Comparison of ENCODE assay signal across 1 cellular context in the genomic region with DNA sequence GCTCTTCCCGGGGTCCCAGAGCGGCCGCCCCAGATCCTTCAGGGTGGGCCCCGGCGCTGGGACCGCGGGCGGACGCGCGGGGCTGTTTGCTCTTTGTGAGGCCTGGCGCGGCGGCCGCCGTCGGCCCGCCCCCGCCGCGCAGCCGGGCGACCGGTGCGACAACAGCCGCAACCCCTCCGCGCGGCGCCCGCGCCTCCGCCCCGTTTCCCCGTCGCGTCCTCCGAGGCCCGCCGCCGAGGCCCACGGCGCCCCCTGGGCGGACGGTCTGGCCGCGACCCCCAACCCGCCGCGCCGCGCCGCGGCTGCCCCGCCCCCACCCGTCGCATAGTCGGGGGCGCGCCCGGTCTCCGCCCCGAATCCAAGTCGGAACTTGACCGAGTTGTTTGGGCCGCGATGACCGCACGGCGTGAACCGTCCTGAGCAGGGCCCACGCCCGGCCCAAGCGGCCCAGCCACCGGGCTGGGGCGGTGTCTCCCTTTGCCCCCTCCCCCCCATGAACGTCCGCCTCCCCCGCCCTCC.
A peak's percentile ranks its signal among the peaks of the same experiment; 100 is the strongest.
TF ChIP-seq lines count a peak whose summit lies in the region.

No MANE protein-coding gene starts in this region.

TF ChIP-seq in HEK293, 187 proteins besides CTCF, POLR2A, EP300 and RAD21 (continued from another document):
- TF ChIP-seq, protein P1, sequence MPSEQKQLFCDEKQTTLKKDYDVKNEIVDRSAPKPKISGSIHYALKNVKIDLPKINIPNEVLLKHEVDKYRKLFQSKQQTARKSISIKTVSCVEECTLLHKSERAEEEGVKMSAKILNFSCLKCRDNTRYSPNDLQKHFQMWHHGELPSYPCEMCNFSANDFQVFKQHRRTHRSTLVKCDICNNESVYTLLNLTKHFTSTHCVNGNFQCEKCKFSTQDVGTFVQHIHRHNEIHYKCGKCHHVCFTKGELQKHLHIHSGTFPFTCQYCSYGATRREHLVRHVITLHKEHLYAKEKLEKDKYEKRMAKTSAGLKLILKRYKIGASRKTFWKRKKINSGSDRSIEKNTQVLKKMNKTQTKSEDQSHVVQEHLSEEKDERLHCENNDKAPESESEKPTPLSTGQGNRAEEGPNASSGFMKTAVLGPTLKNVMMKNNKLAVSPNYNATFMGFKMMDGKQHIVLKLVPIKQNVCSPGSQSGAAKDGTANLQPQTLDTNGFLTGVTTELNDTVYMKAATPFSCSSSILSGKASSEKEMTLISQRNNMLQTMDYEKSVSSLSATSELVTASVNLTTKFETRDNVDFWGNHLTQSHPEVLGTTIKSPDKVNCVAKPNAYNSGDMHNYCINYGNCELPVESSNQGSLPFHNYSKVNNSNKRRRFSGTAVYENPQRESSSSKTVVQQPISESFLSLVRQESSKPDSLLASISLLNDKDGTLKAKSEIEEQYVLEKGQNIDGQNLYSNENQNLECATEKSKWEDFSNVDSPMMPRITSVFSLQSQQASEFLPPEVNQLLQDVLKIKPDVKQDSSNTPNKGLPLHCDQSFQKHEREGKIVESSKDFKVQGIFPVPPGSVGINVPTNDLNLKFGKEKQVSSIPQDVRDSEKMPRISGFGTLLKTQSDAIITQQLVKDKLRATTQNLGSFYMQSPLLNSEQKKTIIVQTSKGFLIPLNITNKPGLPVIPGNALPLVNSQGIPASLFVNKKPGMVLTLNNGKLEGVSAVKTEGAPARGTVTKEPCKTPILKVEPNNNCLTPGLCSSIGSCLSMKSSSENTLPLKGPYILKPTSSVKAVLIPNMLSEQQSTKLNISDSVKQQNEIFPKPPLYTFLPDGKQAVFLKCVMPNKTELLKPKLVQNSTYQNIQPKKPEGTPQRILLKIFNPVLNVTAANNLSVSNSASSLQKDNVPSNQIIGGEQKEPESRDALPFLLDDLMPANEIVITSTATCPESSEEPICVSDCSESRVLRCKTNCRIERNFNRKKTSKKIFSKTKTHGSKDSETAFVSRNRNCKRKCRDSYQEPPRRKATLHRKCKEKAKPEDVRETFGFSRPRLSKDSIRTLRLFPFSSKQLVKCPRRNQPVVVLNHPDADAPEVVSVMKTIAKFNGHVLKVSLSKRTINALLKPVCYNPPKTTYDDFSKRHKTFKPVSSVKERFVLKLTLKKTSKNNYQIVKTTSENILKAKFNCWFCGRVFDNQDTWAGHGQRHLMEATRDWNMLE (tag by site-specific recombination; conservative IDR thresholded peaks at IDR 0.05; ENCODE audit: low read depth), result no peak
- TF ChIP-seq ZBTB7A (tag by site-specific recombination; IDR thresholded peaks at IDR 0.05; ENCODE audit: low read depth) (no peak), RBAK (tag by site-specific recombination; IDR thresholded peaks at IDR 0.05) (no peak), ZNF239 (tag by site-specific recombination; IDR thresholded peaks at IDR 0.05) (no peak), ZNF660 (tag by site-specific recombination; IDR thresholded peaks at IDR 0.05) (no peak), ZNF654 (tag by site-specific recombination; IDR thresholded peaks at IDR 0.05; ENCODE audit: low read depth) (no peak), ZNF24 (tag by site-specific recombination; IDR thresholded peaks at IDR 0.05) (no peak), IKZF3 (tag by site-specific recombination; IDR thresholded peaks at IDR 0.05) (no peak), ZBTB17 (tag by site-specific recombination; IDR thresholded peaks at IDR 0.05) (no peak), ZNF10 (tag by site-specific recombination; IDR thresholded peaks at IDR 0.05) (no peak), ZNF510 (tag by site-specific recombination; IDR thresholded peaks at IDR 0.05; ENCODE audit: insufficient replicate concordance) (no peak)
- TF ChIP-seq, protein P2, sequence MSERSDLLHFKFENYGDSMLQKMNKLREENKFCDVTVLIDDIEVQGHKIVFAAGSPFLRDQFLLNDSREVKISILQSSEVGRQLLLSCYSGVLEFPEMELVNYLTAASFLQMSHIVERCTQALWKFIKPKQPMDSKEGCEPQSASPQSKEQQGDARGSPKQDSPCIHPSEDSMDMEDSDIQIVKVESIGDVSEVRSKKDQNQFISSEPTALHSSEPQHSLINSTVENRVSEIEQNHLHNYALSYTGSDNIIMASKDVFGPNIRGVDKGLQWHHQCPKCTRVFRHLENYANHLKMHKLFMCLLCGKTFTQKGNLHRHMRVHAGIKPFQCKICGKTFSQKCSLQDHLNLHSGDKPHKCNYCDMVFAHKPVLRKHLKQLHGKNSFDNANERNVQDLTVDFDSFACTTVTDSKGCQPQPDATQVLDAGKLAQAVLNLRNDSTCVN (tag by site-specific recombination; optimal IDR thresholded peaks at IDR 0.05), result peak; percentile 53
- TF ChIP-seq, protein P3, sequence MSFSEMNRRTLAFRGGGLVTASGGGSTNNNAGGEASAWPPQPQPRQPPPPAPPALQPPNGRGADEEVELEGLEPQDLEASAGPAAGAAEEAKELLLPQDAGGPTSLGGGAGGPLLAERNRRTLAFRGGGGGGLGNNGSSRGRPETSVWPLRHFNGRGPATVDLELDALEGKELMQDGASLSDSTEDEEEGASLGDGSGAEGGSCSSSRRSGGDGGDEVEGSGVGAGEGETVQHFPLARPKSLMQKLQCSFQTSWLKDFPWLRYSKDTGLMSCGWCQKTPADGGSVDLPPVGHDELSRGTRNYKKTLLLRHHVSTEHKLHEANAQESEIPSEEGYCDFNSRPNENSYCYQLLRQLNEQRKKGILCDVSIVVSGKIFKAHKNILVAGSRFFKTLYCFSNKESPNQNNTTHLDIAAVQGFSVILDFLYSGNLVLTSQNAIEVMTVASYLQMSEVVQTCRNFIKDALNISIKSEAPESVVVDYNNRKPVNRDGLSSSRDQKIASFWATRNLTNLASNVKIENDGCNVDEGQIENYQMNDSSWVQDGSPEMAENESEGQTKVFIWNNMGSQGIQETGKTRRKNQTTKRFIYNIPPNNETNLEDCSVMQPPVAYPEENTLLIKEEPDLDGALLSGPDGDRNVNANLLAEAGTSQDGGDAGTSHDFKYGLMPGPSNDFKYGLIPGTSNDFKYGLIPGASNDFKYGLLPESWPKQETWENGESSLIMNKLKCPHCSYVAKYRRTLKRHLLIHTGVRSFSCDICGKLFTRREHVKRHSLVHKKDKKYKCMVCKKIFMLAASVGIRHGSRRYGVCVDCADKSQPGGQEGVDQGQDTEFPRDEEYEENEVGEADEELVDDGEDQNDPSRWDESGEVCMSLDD (tag by site-specific recombination; IDR thresholded peaks at IDR 0.05), result no peak
